Comparison of ENCODE assay signal across 12 cellular contexts in the genomic region with DNA sequence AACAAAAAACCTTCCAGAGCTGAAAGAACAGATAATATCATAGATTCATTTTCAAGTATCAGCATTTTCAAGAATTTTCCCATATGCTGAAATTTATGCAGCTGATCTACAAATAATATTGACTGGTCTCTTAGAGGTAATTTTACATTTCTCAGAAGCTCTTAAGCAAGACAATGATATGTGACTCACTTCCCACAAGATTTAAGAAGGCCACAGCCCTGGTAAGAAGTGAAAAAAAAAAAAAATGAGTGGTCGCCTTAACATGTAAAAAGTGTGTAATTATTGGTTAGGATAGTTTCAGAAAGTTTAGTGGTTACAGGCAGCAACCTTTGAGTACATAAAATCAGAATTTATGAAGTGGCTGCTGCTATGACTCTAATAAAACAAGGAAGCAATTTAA. TPM values are rescaled to one million over a fixed set of nuclear protein-coding genes. Genes with fewer than 3 reads are reported as not detected.
DNase-seq lines count a peak whose midpoint lies in the region; ATAC-seq, FAIRE-seq and TF ChIP-seq lines count a peak whose summit lies in the region.
"Had no signal": no experiment of that assay in that cellular context is flagged by ENCODE, and none has a peak within 500 bp of the region (broad histone marks: within the 10 kb centered on the region; RNA-seq: fewer than 3 reads in every experiment).

No MANE protein-coding gene starts in this region.

- peak; percentile 57 for DNase-seq in MCF 10A (ENCODE audit: unreplicated experiment)
- DNase-seq in breast epithelium (ENCODE audit: low spot score in 2 of 2): no peak
- DNase-seq in OCI-M1 (lab: John Stamatoyannopoulos, UW): peak; percentile 17
- DNase-seq in epithelial cell of prostate (ENCODE audit: low read depth, low spot score): no peak
- DNase-seq in stimulated activated naive CD8-positive, alpha-beta T cell treated with anti-CD3 and anti-CD28 coated beads, Interleukin-15, amount 100 ng/mL, for 72 hours: no peak
- DNase-seq in hippocampal formation (lab: John Stamatoyannopoulos, UW): no peak
- DNase-seq in H54 (ENCODE audit: insufficient read length, low spot score): no peak
- no peak for DNase-seq in NCI-H446 treated with DMSO at 0.1 percent for 48 hours (lab: John Stamatoyannopoulos, UW)
- DNase-seq: activated naive CD4-positive, alpha-beta T cell; NCI-H2081 treated with DMSO at 0.1 percent for 48 hours had no signal

- H3K4me3 ChIP-seq in breast epithelium: no peak overlapping the region
- H3K4me3 ChIP-seq: BLaER1, skin epidermis had no signal

- TF ChIP-seq POLR2A in breast epithelium (IDR thresholded peaks at IDR 0.05) (no peak), H54 (IDR thresholded peaks at IDR 0.05; ENCODE audit: low read depth, low read length) (no peak)

- intact Hi-C loops in MCF 10A (cut with micrococcal nuclease): no loop called here
- intact Hi-C loops in breast epithelium (cut with DNase I; ENCODE audit: low total_unique reads): no loop called here

- H3K9me3 Mint-ChIP-seq in MCF 10A (ENCODE audit: unreplicated experiment): no peaks in the 10 kb centered on the region
- H3K9me3 Mint-ChIP-seq in stimulated activated naive CD8-positive, alpha-beta T cell treated with anti-CD3 and anti-CD28 coated beads, Interleukin-15, amount 100 ng/mL, for 72 hours: no peaks in the 10 kb centered on the region

- H3K4me3 Mint-ChIP-seq in MCF 10A (ENCODE audit: unreplicated experiment): no peak overlapping the region
- no peak overlapping the region for H3K4me3 Mint-ChIP-seq in stimulated activated naive CD8-positive, alpha-beta T cell treated with anti-CD3 and anti-CD28 coated beads, Interleukin-15, amount 100 ng/mL, for 72 hours

- no peak for FAIRE-seq in H54 (lab: Jason Lieb, UNC)

- H3K4me1 ChIP-seq in breast epithelium: no peaks in the 10 kb centered on the region

- peaks cover 17% of the 10 kb centered on the region for H3K36me3 Mint-ChIP-seq in MCF 10A (ENCODE audit: insufficient read depth, unreplicated experiment)

- peaks cover 30% of the 10 kb centered on the region for H3K4me1 Mint-ChIP-seq in MCF 10A (ENCODE audit: insufficient read depth, unreplicated experiment)
- H3K4me1 Mint-ChIP-seq in stimulated activated naive CD8-positive, alpha-beta T cell treated with anti-CD3 and anti-CD28 coated beads, Interleukin-15, amount 100 ng/mL, for 72 hours: peaks cover 15% of the 10 kb centered on the region

- H3K27me3 ChIP-seq in breast epithelium: no peaks in the 10 kb centered on the region
- H3K27me3 ChIP-seq: BLaER1 had no signal

- no peaks in the 10 kb centered on the region for H3K9me3 ChIP-seq in breast epithelium
- H3K9me3 ChIP-seq: BLaER1 had no signal

- ATAC-seq in stimulated activated naive CD8-positive, alpha-beta T cell treated with anti-CD3 and anti-CD28 coated beads, Interleukin-15, amount 100 ng/mL, for 72 hours: peak; percentile 95

- POLR2A ChIA-PET in MCF 10A (lab: Yijun Ruan, JAX): interaction anchor here (0.7 to 4.0 kb wide), 3 partner anchors 12 to 20 kb away, joined by 4 to 25 read pairs (median 6); no protein-coding TSS in a partner anchor

- BruUV-seq in MCF 10A (replicated peaks; lab: Mats Ljungman, UMichigan): no TSS peak

- H3K27ac Mint-ChIP-seq in MCF 10A (ENCODE audit: low read depth, unreplicated experiment): peak overlapping the region; percentile 88
- H3K27ac Mint-ChIP-seq in stimulated activated naive CD8-positive, alpha-beta T cell treated with anti-CD3 and anti-CD28 coated beads, Interleukin-15, amount 100 ng/mL, for 72 hours: peak overlapping the region in 1 of 2 donors; percentile 34

- no peaks in the 10 kb centered on the region for H3K27me3 Mint-ChIP-seq in MCF 10A (ENCODE audit: insufficient read depth, unreplicated experiment)
- H3K27me3 Mint-ChIP-seq in stimulated activated naive CD8-positive, alpha-beta T cell treated with anti-CD3 and anti-CD28 coated beads, Interleukin-15, amount 100 ng/mL, for 72 hours: peaks cover 13% of the 10 kb centered on the region

- CTCF ChIA-PET in MCF 10A (lab: Yijun Ruan, JAX): interaction anchor here (1.6 kb wide), 1 partner anchor 13 kb away, joined by 4 read pairs; no protein-coding TSS in a partner anchor

- H3K27ac ChIP-seq in breast epithelium (no peak overlapping the region), epithelial cell of prostate (peak overlapping the region; percentile 29)
- H3K27ac ChIP-seq: BLaER1 had no signal

- no peak for TF ChIP-seq CTCF in MCF 10A (IDR thresholded peaks at IDR 0.05; ENCODE audit: unreplicated experiment)
- no peak for TF ChIP-seq CTCF in breast epithelium (IDR thresholded peaks at IDR 0.05)

- H3K36me3 ChIP-seq in breast epithelium: no peaks in the 10 kb centered on the region
- H3K36me3 ChIP-seq: BLaER1 had no signal

RNA-seq across cellular contexts. Expression of gene NUFIP1, which starts 54.5 kb away (rescaled TPM):
- 9.1 and 9.7 TPM in 2 replicates for total RNA-seq in MCF 10A (2022)
- total RNA-seq in breast epithelium: 1 to 10 TPM; 2.4 to 4.0 (median 3.3) TPM

RNA-seq across cellular contexts. Expression of gene GPALPP1, which starts 54.6 kb away (rescaled TPM):
- total RNA-seq in MCF 10A (2022) (21.0 and 22.5 TPM in 2 replicates), breast epithelium (10 to 100 TPM; 22.7 to 36.0 (median 23.3) TPM)

Comparison
In these comparisons a context has a peak if more than half of its experiments do, and no peak if none do; other contexts are left out.
1. DNase-seq: peak in MCF 10A (single experiment) and OCI-M1 (single experiment); none in breast epithelium (0 of 2), epithelial cell of prostate (single experiment), stimulated activated naive CD8-positive, alpha-beta T cell treated with anti-CD3 and anti-CD28 coated beads, Interleukin-15, amount 100 ng/mL, for 72 hours (0 of 2), hippocampal formation (0 of 2), H54 (single experiment) and NCI-H446 treated with DMSO at 0.1 percent for 48 hours (single experiment).